ENCODE assay signal across 1 cellular context in genomic region chr6:126033696-126034095, GRCh38.
TF ChIP-seq lines count a peak whose summit lies in the region.

No MANE protein-coding gene starts in this region.

TF ChIP-seq in K562, 482 proteins besides CTCF, POLR2A, EP300 and RAD21 (continued from another document):
- peak; percentile 66 for TF ChIP-seq ZNF592 (IDR thresholded peaks at IDR 0.05)
- TF ChIP-seq DEAF1 (CRISPR knock-in tag; IDR thresholded peaks at IDR 0.05) = peak; percentile 92
- TF ChIP-seq ELF1 (tag; IDR thresholded peaks at IDR 0.05) = peak; percentile 59
- no peak for TF ChIP-seq CHD7 (IDR thresholded peaks at IDR 0.05; ENCODE audit: low read depth, low read length)
- TF ChIP-seq TAF15 (IDR thresholded peaks at IDR 0.05; ENCODE audit: low read depth, low read length) = no peak
- no peak for TF ChIP-seq SIN3B (IDR thresholded peaks at IDR 0.05; ENCODE audit: low read depth)
